In the genomic region with DNA sequence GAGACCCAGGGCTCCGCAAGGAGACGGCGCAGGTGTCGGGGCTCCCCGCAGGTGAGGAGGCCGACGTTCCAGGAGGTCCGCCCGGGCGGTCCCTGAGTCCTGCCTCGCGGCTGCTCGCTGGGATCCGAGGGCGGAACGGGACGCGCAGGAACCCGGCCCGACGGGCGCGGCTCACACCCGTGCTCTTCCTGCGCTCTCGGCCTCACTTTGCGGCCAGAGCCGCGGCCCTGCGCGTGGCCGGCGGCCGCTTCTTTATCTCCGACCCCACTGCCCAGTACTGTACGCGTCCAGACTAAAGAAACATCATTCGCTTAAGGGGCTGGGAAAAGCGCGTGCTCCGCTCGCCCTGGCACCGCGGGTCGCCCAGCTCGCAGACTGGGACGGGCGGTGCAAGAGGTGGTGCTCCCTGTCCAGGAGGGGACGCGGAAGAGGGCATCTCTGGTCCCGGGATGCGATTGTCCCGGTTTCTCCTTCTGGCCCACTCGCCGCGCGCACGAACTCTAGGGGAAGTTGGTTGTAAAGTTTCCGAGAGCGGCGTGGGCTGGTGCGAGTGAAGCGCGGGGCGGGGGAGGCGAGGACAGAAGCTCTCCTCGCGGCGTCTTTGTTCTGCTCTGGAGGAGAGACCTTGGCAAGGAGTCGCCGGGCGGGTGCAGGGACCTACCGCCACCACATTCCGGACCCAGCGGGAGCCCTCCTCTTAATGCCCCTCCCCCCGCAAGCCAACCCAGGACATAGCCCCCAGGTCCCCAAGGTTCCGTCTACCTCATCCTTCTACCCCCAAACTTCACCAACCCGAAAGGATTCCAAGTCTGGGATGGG, we compare ENCODE assay signal across 9 cellular contexts.
DNase-seq lines count a peak whose midpoint lies in the region; ATAC-seq, FAIRE-seq and TF ChIP-seq lines count a peak whose summit lies in the region.
"Had no signal": no experiment of that assay in that cellular context is flagged by ENCODE, and none has a peak within 500 bp of the region (broad histone marks: within the 10 kb centered on the region; RNA-seq: fewer than 3 reads in every experiment).

No MANE protein-coding gene starts in this region.

- DNase-seq in D341Med (ENCODE audit: low spot score), result peak; percentile 69
- peak; percentile 29 for DNase-seq in MG63
- DNase-seq in endothelial cell of umbilical vein (ENCODE audit: low read depth, low spot score), result peak; percentile 61
- DNase-seq in naive thymus-derived CD4-positive, alpha-beta T cell, result peak in 2 of 9 donors; percentile 21 to 32
- no peak for DNase-seq in cortex of kidney (lab: John Stamatoyannopoulos, UW)
- DNase-seq in immature natural killer cell, result no peak
- DNase-seq in kidney glomerular epithelial cell (lab: John Stamatoyannopoulos, UW), result no peak

- dilution Hi-C loops in endothelial cell of umbilical vein (cut with MboI; ENCODE audit: extremely low pct_ligation_motif_present, low sequenced_read_pairs), result no loop called here

- TF ChIP-seq POLR2A in endothelial cell of umbilical vein (IDR thresholded peaks at IDR 0.05; ENCODE audit: low read depth, low read length), result no peak

- peaks cover 0 to 2% (median 0%) of the 10 kb centered on the region in 5 donors for H3K36me3 Mint-ChIP-seq in naive thymus-derived CD4-positive, alpha-beta T cell
- peaks cover 0 to 4% (median 3%) of the 10 kb centered on the region in 3 donors for H3K36me3 Mint-ChIP-seq in immature natural killer cell

- H3K9ac ChIP-seq in endothelial cell of umbilical vein (replicated peaks; ENCODE audit: extremely low read depth, insufficient read depth, low read length), result peak overlapping the region; percentile 64

- no peaks in the 10 kb centered on the region for H3K9me1 ChIP-seq in endothelial cell of umbilical vein (replicated peaks; ENCODE audit: control insufficient read depth, extremely low read depth, insufficient read depth, low read length)

- H3K27ac ChIP-seq in endothelial cell of umbilical vein (ENCODE audit: insufficient read depth, low read depth, low read length), result peak overlapping the region; percentile 22
- no peak overlapping the region for H3K27ac ChIP-seq in naive thymus-derived CD4-positive, alpha-beta T cell (ENCODE audit: low read depth, low read length)
- H3K27ac ChIP-seq: neutrophil had no signal

- peaks cover 9 to 36% (median 24%) of the 10 kb centered on the region in 7 donors for H3K4me1 Mint-ChIP-seq in naive thymus-derived CD4-positive, alpha-beta T cell
- H3K4me1 Mint-ChIP-seq in immature natural killer cell, result peaks cover 10 to 18% of the 10 kb centered on the region in 2 donors

- no peaks in the 10 kb centered on the region for H4K20me1 ChIP-seq in endothelial cell of umbilical vein (replicated peaks; ENCODE audit: control insufficient read depth, extremely low read depth, insufficient read depth, low read length)

- no peaks in the 10 kb centered on the region for H3K36me3 ChIP-seq in MG63
- H3K36me3 ChIP-seq in endothelial cell of umbilical vein (ENCODE audit: control insufficient read depth in 2 of 2, extremely low read depth in 1 of 2, insufficient read depth in 2 of 2, low read length in 2 of 2), result no peaks in the 10 kb centered on the region
- no peaks in the 10 kb centered on the region for H3K36me3 ChIP-seq in naive thymus-derived CD4-positive, alpha-beta T cell (ENCODE audit: control insufficient read depth in 2 of 3, insufficient read depth in 3 of 3, low read length in 3 of 3)
- H3K36me3 ChIP-seq: neutrophil had no signal

- H3K4me3 Mint-ChIP-seq in naive thymus-derived CD4-positive, alpha-beta T cell, result peak overlapping the region in 9 of 10 donors; percentile 57 to 77 (median 72)
- peak overlapping the region in 1 of 5 donors; percentile 46 for H3K4me3 Mint-ChIP-seq in immature natural killer cell

- peaks cover 0 to 5% (median 0%) of the 10 kb centered on the region in 11 donors for H3K9me3 Mint-ChIP-seq in naive thymus-derived CD4-positive, alpha-beta T cell
- H3K9me3 Mint-ChIP-seq in immature natural killer cell, result peaks cover 0 to 2% (median 0%) of the 10 kb centered on the region in 6 donors

- no peak overlapping the region for H3K27ac Mint-ChIP-seq in naive thymus-derived CD4-positive, alpha-beta T cell
- no peak overlapping the region for H3K27ac Mint-ChIP-seq in immature natural killer cell

- H3K4me1 ChIP-seq in endothelial cell of umbilical vein (ENCODE audit: control insufficient read depth, extremely low read depth, insufficient read depth, low read length), result peaks cover 24% of the 10 kb centered on the region
- H3K4me1 ChIP-seq in naive thymus-derived CD4-positive, alpha-beta T cell (ENCODE audit: control insufficient read depth in 2 of 2, insufficient read depth in 2 of 2, low read length in 2 of 2), result no peaks in the 10 kb centered on the region

- POLR2A ChIA-PET in endothelial cell of umbilical vein (lab: Charles Lee), result interaction anchor here (0.5 to 2.1 kb wide), 2 partner anchors 70 to 650 kb away, joined by 3 to 11 read pairs; a partner anchor contains a TSS
- POLR2A ChIA-PET in naive thymus-derived CD4-positive, alpha-beta T cell (lab: Charles Lee), result no interaction called here

- peak; percentile 39 for ATAC-seq in naive thymus-derived CD4-positive, alpha-beta T cell
- no peak for ATAC-seq in HG02571 (IDR thresholded peaks at IDR 0.05; ENCODE audit: unreplicated experiment)

- BruUV-seq in endothelial cell of umbilical vein (replicated peaks; lab: Mats Ljungman, UMichigan), result TSS peak; percentile 30

- H3K4me2 ChIP-seq in endothelial cell of umbilical vein (ENCODE audit: insufficient read depth, low read length), result peak overlapping the region; percentile 90

- peak overlapping the region; percentile 74 for H2AFZ ChIP-seq in endothelial cell of umbilical vein (ENCODE audit: low read depth, low read length)

- H3K27me3 ChIP-seq in MG63 (peaks cover 15% of the 10 kb centered on the region), endothelial cell of umbilical vein (ENCODE audit: control insufficient read depth in 2 of 2, insufficient read depth in 2 of 2, low read length in 2 of 2) (no peaks in the 10 kb centered on the region)
- H3K27me3 ChIP-seq in naive thymus-derived CD4-positive, alpha-beta T cell (ENCODE audit: control insufficient read depth in 2 of 2, insufficient read depth in 2 of 2, low read length in 2 of 2), result peaks cover 0 to 8% of the 10 kb centered on the region in 2 donors

- H3K79me2 ChIP-seq in endothelial cell of umbilical vein (ENCODE audit: control insufficient read depth, insufficient read depth, low read length), result peaks cover 17% of the 10 kb centered on the region

- CTCF ChIA-PET in endothelial cell of umbilical vein (lab: Charles Lee), result interaction anchor here (0.8 to 1.4 kb wide), 4 partner anchors 67 to 1100 kb away, joined by 3 to 6 read pairs (median 4); a partner anchor contains a TSS
- CTCF ChIA-PET in naive thymus-derived CD4-positive, alpha-beta T cell (lab: Charles Lee), result no interaction called here

- intact Hi-C loops in endothelial cell of umbilical vein (cut with micrococcal nuclease), result loop anchor here (1.0 to 10.0 kb wide), 7 partner anchors 30 to 1218 kb away; no protein-coding TSS in a partner anchor
- intact Hi-C loops in naive thymus-derived CD4-positive, alpha-beta T cell (cut with micrococcal nuclease), result loop anchor here in 1 of 2 donors (5.0 kb wide), 1 partner anchor 67 kb away; no protein-coding TSS in a partner anchor

- no peak for FAIRE-seq in endothelial cell of umbilical vein (lab: Jason Lieb, UNC)

- no peak for TF ChIP-seq CTCF in endothelial cell of umbilical vein (IDR thresholded peaks at IDR 0.05; ENCODE audit: extremely low read depth in 1 of 2, insufficient read depth in 1 of 2, low read depth in 1 of 2, low read length in 2 of 2)

- no peaks in the 10 kb centered on the region for H3K9me3 ChIP-seq in MG63
- no peaks in the 10 kb centered on the region for H3K9me3 ChIP-seq in endothelial cell of umbilical vein (replicated peaks; ENCODE audit: control insufficient read depth, insufficient read depth, low read length)
- no peaks in the 10 kb centered on the region for H3K9me3 ChIP-seq in naive thymus-derived CD4-positive, alpha-beta T cell (ENCODE audit: control insufficient read depth in 2 of 3, low read length in 3 of 3)
- H3K9me3 ChIP-seq: neutrophil had no signal

- H3K4me3 ChIP-seq in MG63 (peak overlapping the region; percentile 37), endothelial cell of umbilical vein (replicated peaks in 1 of 3; ENCODE audit: insufficient read depth in 1 of 3, low read depth in 1 of 3, low read length in 3 of 3) (peak overlapping the region; percentile 47 to 59 (median 55))
- no peak overlapping the region for H3K4me3 ChIP-seq in naive thymus-derived CD4-positive, alpha-beta T cell (ENCODE audit: low read length)

- H3K27me3 Mint-ChIP-seq in naive thymus-derived CD4-positive, alpha-beta T cell, result peaks cover 60 to 78% (median 68%) of the 10 kb centered on the region in 5 donors
- peaks cover 12 to 30% (median 15%) of the 10 kb centered on the region in 3 donors for H3K27me3 Mint-ChIP-seq in immature natural killer cell (ENCODE audit: low read depth in 3 of 3)

TF ChIP-seq in endothelial cell of umbilical vein, 7 proteins besides CTCF, POLR2A, EP300 and RAD21:
- TF ChIP-seq EZH2 (IDR thresholded peaks at IDR 0.05; ENCODE audit: borderline replicate concordance, low read depth, low read length, severe bottlenecking), result peak; percentile 9
- peak; percentile 25 for TF ChIP-seq POLR2AphosphoS5 (IDR thresholded peaks at IDR 0.05; ENCODE audit: insufficient read depth, low read depth, low read length)
- TF ChIP-seq MYC (IDR thresholded peaks at IDR 0.05; ENCODE audit: low read depth, low read length), result no peak

Comparison
In these comparisons a context has a peak if more than half of its experiments do, and no peak if none do; other contexts are left out.
1. DNase-seq: peak in D341Med (single experiment), MG63 (single experiment) and endothelial cell of umbilical vein (single experiment); none in cortex of kidney (single experiment), immature natural killer cell (0 of 3) and kidney glomerular epithelial cell (single experiment).